In the genomic region with DNA sequence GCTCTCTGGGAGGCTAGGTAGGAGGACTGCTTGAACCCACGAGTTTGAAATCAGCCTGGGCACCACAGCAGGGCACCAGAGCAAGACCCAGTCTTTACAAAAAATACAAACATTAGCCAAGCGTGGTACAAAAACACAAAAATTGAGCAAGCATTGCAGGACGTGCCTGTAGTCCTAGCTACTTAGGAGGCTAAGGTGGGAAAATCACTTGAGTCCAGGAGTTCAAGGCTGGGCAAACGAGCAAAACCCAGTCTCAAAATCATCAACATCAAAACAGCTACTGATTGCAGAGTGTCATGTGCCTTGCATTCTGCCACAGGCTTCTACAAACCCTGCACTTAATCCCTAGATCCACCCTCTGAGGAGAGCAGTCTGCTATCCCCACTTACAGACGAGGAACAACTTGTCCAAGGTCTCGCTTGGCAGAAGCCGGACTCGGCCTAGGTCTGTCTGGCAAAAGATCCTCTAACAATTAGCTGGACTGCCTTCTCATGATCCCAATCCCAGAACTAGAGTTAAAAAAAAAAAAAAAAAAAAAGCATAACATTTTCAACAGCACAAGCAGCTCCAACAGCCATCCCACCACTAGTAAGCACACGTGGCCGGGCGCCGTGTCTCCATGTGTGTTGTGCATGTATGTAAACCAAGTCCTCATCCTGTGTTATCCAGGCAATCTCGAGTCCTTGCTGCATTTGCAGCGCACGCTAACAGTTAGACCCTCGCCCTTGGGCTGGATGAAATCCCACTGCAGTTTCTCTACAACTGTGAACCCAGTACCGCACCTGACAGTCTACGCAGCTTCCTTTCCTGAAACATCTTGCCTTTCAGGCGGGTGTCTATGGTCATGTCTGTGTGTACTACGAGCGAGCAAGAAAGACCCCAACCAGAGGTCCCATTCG, we compare ENCODE assay signal across 1 cellular context.
TF ChIP-seq lines count a peak whose summit lies in the region.

No MANE protein-coding gene starts in this region.

TF ChIP-seq in GM12878, 131 proteins besides CTCF, POLR2A, EP300 and RAD21:
- TF ChIP-seq FOXK2 (IDR thresholded peaks at IDR 0.05) = no peak
- no peak for TF ChIP-seq CEBPB (IDR thresholded peaks at IDR 0.05; ENCODE audit: borderline replicate concordance in 1 of 2, low read depth in 2 of 2, low read length in 2 of 2)
- no peak for TF ChIP-seq HCFC1 (IDR thresholded peaks at IDR 0.05; ENCODE audit: low read length)
- TF ChIP-seq, protein P1, sequence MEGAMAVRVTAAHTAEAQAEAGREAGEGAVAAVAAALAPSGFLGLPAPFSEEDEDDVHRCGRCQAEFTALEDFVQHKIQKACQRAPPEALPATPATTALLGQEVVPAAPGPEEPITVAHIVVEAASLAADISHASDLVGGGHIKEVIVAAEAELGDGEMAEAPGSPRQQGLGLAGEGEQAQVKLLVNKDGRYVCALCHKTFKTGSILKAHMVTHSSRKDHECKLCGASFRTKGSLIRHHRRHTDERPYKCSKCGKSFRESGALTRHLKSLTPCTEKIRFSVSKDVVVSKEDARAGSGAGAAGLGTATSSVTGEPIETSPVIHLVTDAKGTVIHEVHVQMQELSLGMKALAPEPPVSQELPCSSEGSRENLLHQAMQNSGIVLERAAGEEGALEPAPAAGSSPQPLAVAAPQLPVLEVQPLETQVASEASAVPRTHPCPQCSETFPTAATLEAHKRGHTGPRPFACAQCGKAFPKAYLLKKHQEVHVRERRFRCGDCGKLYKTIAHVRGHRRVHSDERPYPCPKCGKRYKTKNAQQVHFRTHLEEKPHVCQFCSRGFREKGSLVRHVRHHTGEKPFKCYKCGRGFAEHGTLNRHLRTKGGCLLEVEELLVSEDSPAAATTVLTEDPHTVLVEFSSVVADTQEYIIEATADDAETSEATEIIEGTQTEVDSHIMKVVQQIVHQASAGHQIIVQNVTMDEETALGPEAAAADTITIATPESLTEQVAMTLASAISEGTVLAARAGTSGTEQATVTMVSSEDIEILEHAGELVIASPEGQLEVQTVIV (IDR thresholded peaks at IDR 0.05; ENCODE audit: borderline replicate concordance, partially characterized antibody) = no peak
- TF ChIP-seq, protein P2, sequence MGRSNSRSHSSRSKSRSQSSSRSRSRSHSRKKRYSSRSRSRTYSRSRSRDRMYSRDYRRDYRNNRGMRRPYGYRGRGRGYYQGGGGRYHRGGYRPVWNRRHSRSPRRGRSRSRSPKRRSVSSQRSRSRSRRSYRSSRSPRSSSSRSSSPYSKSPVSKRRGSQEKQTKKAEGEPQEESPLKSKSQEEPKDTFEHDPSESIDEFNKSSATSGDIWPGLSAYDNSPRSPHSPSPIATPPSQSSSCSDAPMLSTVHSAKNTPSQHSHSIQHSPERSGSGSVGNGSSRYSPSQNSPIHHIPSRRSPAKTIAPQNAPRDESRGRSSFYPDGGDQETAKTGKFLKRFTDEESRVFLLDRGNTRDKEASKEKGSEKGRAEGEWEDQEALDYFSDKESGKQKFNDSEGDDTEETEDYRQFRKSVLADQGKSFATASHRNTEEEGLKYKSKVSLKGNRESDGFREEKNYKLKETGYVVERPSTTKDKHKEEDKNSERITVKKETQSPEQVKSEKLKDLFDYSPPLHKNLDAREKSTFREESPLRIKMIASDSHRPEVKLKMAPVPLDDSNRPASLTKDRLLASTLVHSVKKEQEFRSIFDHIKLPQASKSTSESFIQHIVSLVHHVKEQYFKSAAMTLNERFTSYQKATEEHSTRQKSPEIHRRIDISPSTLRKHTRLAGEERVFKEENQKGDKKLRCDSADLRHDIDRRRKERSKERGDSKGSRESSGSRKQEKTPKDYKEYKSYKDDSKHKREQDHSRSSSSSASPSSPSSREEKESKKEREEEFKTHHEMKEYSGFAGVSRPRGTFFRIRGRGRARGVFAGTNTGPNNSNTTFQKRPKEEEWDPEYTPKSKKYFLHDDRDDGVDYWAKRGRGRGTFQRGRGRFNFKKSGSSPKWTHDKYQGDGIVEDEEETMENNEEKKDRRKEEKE (IDR thresholded peaks at IDR 0.05) = no peak
- no peak; the same call in 1 of the 2 replicates for TF ChIP-seq WRNIP1 (IDR thresholded peaks at IDR 0.05; ENCODE audit: borderline replicate concordance, low read depth, low read length)
- no peak for TF ChIP-seq CREM (IDR thresholded peaks at IDR 0.05; ENCODE audit: low read depth)
- no peak for TF ChIP-seq ZNF24 (IDR thresholded peaks at IDR 0.05)
- no peak for TF ChIP-seq SMAD5 (IDR thresholded peaks at IDR 0.05; ENCODE audit: low read depth)
- no peak for TF ChIP-seq EED (IDR thresholded peaks at IDR 0.05; ENCODE audit: low read depth)
- TF ChIP-seq NR2C2 (IDR thresholded peaks at IDR 0.05; ENCODE audit: borderline replicate concordance, control insufficient read depth, insufficient read length, low read depth) = no peak
- TF ChIP-seq SMC3 (IDR thresholded peaks at IDR 0.05; ENCODE audit: borderline replicate concordance, low read length) = no peak
- TF ChIP-seq, protein P3, sequence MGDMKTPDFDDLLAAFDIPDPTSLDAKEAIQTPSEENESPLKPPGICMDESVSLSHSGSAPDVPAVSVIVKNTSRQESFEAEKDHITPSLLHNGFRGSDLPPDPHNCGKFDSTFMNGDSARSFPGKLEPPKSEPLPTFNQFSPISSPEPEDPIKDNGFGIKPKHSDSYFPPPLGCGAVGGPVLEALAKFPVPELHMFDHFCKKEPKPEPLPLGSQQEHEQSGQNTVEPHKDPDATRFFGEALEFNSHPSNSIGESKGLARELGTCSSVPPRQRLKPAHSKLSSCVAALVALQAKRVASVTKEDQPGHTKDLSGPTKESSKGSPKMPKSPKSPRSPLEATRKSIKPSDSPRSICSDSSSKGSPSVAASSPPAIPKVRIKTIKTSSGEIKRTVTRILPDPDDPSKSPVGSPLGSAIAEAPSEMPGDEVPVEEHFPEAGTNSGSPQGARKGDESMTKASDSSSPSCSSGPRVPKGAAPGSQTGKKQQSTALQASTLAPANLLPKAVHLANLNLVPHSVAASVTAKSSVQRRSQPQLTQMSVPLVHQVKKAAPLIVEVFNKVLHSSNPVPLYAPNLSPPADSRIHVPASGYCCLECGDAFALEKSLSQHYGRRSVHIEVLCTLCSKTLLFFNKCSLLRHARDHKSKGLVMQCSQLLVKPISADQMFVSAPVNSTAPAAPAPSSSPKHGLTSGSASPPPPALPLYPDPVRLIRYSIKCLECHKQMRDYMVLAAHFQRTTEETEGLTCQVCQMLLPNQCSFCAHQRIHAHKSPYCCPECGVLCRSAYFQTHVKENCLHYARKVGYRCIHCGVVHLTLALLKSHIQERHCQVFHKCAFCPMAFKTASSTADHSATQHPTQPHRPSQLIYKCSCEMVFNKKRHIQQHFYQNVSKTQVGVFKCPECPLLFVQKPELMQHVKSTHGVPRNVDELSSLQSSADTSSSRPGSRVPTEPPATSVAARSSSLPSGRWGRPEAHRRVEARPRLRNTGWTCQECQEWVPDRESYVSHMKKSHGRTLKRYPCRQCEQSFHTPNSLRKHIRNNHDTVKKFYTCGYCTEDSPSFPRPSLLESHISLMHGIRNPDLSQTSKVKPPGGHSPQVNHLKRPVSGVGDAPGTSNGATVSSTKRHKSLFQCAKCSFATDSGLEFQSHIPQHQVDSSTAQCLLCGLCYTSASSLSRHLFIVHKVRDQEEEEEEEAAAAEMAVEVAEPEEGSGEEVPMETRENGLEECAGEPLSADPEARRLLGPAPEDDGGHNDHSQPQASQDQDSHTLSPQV (IDR thresholded peaks at IDR 0.05) = no peak
- no peak for TF ChIP-seq MEF2A (IDR thresholded peaks at IDR 0.05; ENCODE audit: insufficient read depth, low read depth, low read length)
- TF ChIP-seq BRCA1 (IDR thresholded peaks at IDR 0.05; ENCODE audit: low read depth, low read length) = no peak
- TF ChIP-seq LARP7 (IDR thresholded peaks at IDR 0.05) = no peak
